8 cellular contexts compared by ENCODE assay signal in the genomic region with DNA sequence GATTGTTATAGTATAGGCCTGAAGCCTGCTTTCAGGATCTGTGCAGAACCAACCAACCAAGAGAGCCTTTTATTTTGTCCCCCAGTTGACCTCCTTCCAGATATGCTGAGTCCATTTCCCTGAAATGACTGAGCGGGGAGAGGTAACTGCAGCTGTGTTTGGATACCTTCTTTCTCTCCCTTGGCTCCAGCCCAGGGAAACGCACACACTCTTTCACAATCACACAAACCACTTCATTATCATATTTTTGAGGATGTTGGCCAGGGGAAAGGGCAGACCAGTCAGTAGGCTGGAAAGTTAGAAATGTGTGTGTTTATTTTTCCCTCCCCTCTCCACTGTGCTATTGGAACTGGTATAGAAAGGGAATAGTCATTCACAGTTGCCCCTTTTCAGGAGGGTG.
DNase-seq lines count a peak whose midpoint lies in the region; ATAC-seq and TF ChIP-seq lines count a peak whose summit lies in the region.

No MANE protein-coding gene starts in this region.

- no peaks in the 10 kb centered on the region for H3K9me3 Mint-ChIP-seq in dendritic cell treated with granulocyte-macrophage colony-stimulating factor and Interleukin-4, amounts not matched to agents 40 ng/mL and 50 ng/mL, for 4 days
- peaks cover 5% of the 10 kb centered on the region for H3K9me3 Mint-ChIP-seq in nephron progenitor cell
- H3K9me3 Mint-ChIP-seq in activated CD4-positive, alpha-beta T cell treated with anti-CD3 and anti-CD28 coated beads for 36 hours (ENCODE audit: low read depth): no peaks in the 10 kb centered on the region
- peaks cover 3% of the 10 kb centered on the region for H3K9me3 Mint-ChIP-seq in activated CD4-positive, alpha-beta memory T cell treated with anti-CD3 and anti-CD28 coated beads, Interleukin-2, amount 10 ng/mL, durations not matched to agents 7 days and 5 days

- no peak for TF ChIP-seq CTCF in nephron progenitor cell (IDR thresholded peaks at IDR 0.05)
- no peak for TF ChIP-seq CTCF in hepatocyte (IDR thresholded peaks at IDR 0.05; ENCODE audit: poor library complexity)

- no peak overlapping the region for H3K27ac ChIP-seq in hepatocyte

- no peak overlapping the region for H3K4me3 ChIP-seq in hepatocyte

- 41% methylated on average over 2 of the region's 2 CpGs for WGBS in hepatocyte (ENCODE audit: low lambda C conversion rate, missing lambda C conversion rate)

- H3K9me2 ChIP-seq in hepatocyte (replicated peaks; ENCODE audit: insufficient read depth): no peaks in the 10 kb centered on the region

- POLR2A ChIA-PET in activated CD4-positive, alpha-beta T cell treated with anti-CD3 and anti-CD28 coated beads for 36 hours (lab: Charles Lee): no interaction called here
- POLR2A ChIA-PET in activated CD4-positive, alpha-beta memory T cell treated with anti-CD3 and anti-CD28 coated beads, Interleukin-2, amount 10 ng/mL, durations not matched to agents 7 days and 5 days (lab: Charles Lee): no interaction called here

- H4K20me1 ChIP-seq in hepatocyte (ENCODE audit: insufficient read depth, poor library complexity, severe bottlenecking): no peaks in the 10 kb centered on the region

- no peaks in the 10 kb centered on the region for H3K36me3 ChIP-seq in hepatocyte (replicated peaks; ENCODE audit: insufficient read depth, low read depth)

- DNase-seq in DMS53 treated with DMSO at 0.1 percent for 48 hours (lab: John Stamatoyannopoulos, UW; ENCODE audit: unreplicated experiment): peak; percentile 37
- peak; percentile 51 for DNase-seq in NCI-H345 treated with DMSO at 0.1 percent for 48 hours (lab: John Stamatoyannopoulos, UW; ENCODE audit: unreplicated experiment)
- DNase-seq in nephron progenitor cell: no peak
- no peak for DNase-seq in activated CD4-positive, alpha-beta T cell treated with anti-CD3 and anti-CD28 coated beads for 36 hours
- DNase-seq in activated CD8-positive, alpha-beta memory T cell treated with anti-CD3 and anti-CD28 coated beads, Interleukin-2, amount 50 U/mL, for 4 hours: no peak
- no peak for DNase-seq in hepatocyte (ENCODE audit: low spot score)
- DNase-seq in activated CD4-positive, alpha-beta memory T cell treated with anti-CD3 and anti-CD28 coated beads, Interleukin-2, amount 10 ng/mL, durations not matched to agents 7 days and 5 days: no peak

- CTCF ChIA-PET in activated CD4-positive, alpha-beta T cell treated with anti-CD3 and anti-CD28 coated beads for 36 hours (lab: Charles Lee): interaction anchor here (1.0 kb wide), 1 partner anchor 24 kb away, joined by 4 read pairs; no protein-coding TSS in a partner anchor
- CTCF ChIA-PET in activated CD4-positive, alpha-beta memory T cell treated with anti-CD3 and anti-CD28 coated beads, Interleukin-2, amount 10 ng/mL, durations not matched to agents 7 days and 5 days (lab: Charles Lee): no interaction called here

- peak overlapping the region; percentile 61 for H3K27ac Mint-ChIP-seq in dendritic cell treated with granulocyte-macrophage colony-stimulating factor and Interleukin-4, amounts not matched to agents 40 ng/mL and 50 ng/mL, for 4 days
- peak overlapping the region; percentile 31 for H3K27ac Mint-ChIP-seq in nephron progenitor cell
- no peak overlapping the region for H3K27ac Mint-ChIP-seq in activated CD4-positive, alpha-beta T cell treated with anti-CD3 and anti-CD28 coated beads for 36 hours
- no peak overlapping the region for H3K27ac Mint-ChIP-seq in activated CD4-positive, alpha-beta memory T cell treated with anti-CD3 and anti-CD28 coated beads, Interleukin-2, amount 10 ng/mL, durations not matched to agents 7 days and 5 days

- intact Hi-C loops in dendritic cell treated with granulocyte-macrophage colony-stimulating factor and Interleukin-4, amounts not matched to agents 40 ng/mL and 50 ng/mL, for 4 days (cut with micrococcal nuclease): loop anchor here (10.0 kb wide), 1 partner anchor 160 kb away; no protein-coding TSS in a partner anchor
- intact Hi-C loops in activated CD4-positive, alpha-beta T cell treated with anti-CD3 and anti-CD28 coated beads for 36 hours (cut with DNase I, micrococcal nuclease): no loop called here

- H3K27me3 Mint-ChIP-seq in dendritic cell treated with granulocyte-macrophage colony-stimulating factor and Interleukin-4, amounts not matched to agents 40 ng/mL and 50 ng/mL, for 4 days: no peaks in the 10 kb centered on the region
- H3K27me3 Mint-ChIP-seq in nephron progenitor cell (ENCODE audit: low read depth, poor library complexity): peaks cover 2% of the 10 kb centered on the region
- no peaks in the 10 kb centered on the region for H3K27me3 Mint-ChIP-seq in activated CD4-positive, alpha-beta T cell treated with anti-CD3 and anti-CD28 coated beads for 36 hours
- H3K27me3 Mint-ChIP-seq in activated CD4-positive, alpha-beta memory T cell treated with anti-CD3 and anti-CD28 coated beads, Interleukin-2, amount 10 ng/mL, durations not matched to agents 7 days and 5 days: no peaks in the 10 kb centered on the region

- no peaks in the 10 kb centered on the region for H3K36me3 Mint-ChIP-seq in dendritic cell treated with granulocyte-macrophage colony-stimulating factor and Interleukin-4, amounts not matched to agents 40 ng/mL and 50 ng/mL, for 4 days (ENCODE audit: low read depth)
- peaks cover 5% of the 10 kb centered on the region for H3K36me3 Mint-ChIP-seq in nephron progenitor cell (ENCODE audit: low read depth)
- no peaks in the 10 kb centered on the region for H3K36me3 Mint-ChIP-seq in activated CD4-positive, alpha-beta T cell treated with anti-CD3 and anti-CD28 coated beads for 36 hours (ENCODE audit: low read depth)
- H3K36me3 Mint-ChIP-seq in activated CD4-positive, alpha-beta memory T cell treated with anti-CD3 and anti-CD28 coated beads, Interleukin-2, amount 10 ng/mL, durations not matched to agents 7 days and 5 days (ENCODE audit: low read depth): no peaks in the 10 kb centered on the region

- H2AFZ ChIP-seq in hepatocyte: no peak overlapping the region

- peaks cover 31% of the 10 kb centered on the region for H3K4me1 Mint-ChIP-seq in dendritic cell treated with granulocyte-macrophage colony-stimulating factor and Interleukin-4, amounts not matched to agents 40 ng/mL and 50 ng/mL, for 4 days (ENCODE audit: low read depth)
- H3K4me1 Mint-ChIP-seq in nephron progenitor cell: peaks cover 39% of the 10 kb centered on the region
- H3K4me1 Mint-ChIP-seq in activated CD4-positive, alpha-beta T cell treated with anti-CD3 and anti-CD28 coated beads for 36 hours: peaks cover 7% of the 10 kb centered on the region
- H3K4me1 Mint-ChIP-seq in activated CD4-positive, alpha-beta memory T cell treated with anti-CD3 and anti-CD28 coated beads, Interleukin-2, amount 10 ng/mL, durations not matched to agents 7 days and 5 days: peaks cover 4% of the 10 kb centered on the region

- H3K9me3 ChIP-seq in hepatocyte (ENCODE audit: low read depth): no peaks in the 10 kb centered on the region

- H3K4me2 ChIP-seq in hepatocyte: no peak overlapping the region

- peaks cover 38% of the 10 kb centered on the region for H3K4me1 ChIP-seq in hepatocyte (ENCODE audit: insufficient read depth)

- no peaks in the 10 kb centered on the region for H3K27me3 ChIP-seq in hepatocyte

- no peak for ATAC-seq in activated CD4-positive, alpha-beta T cell treated with anti-CD3 and anti-CD28 coated beads for 36 hours

- no peak overlapping the region for H3K4me3 Mint-ChIP-seq in dendritic cell treated with granulocyte-macrophage colony-stimulating factor and Interleukin-4, amounts not matched to agents 40 ng/mL and 50 ng/mL, for 4 days
- no peak overlapping the region for H3K4me3 Mint-ChIP-seq in nephron progenitor cell
- H3K4me3 Mint-ChIP-seq in activated CD4-positive, alpha-beta T cell treated with anti-CD3 and anti-CD28 coated beads for 36 hours: no peak overlapping the region
- H3K4me3 Mint-ChIP-seq in activated CD4-positive, alpha-beta memory T cell treated with anti-CD3 and anti-CD28 coated beads, Interleukin-2, amount 10 ng/mL, durations not matched to agents 7 days and 5 days: no peak overlapping the region

- H3K79me2 ChIP-seq in hepatocyte: no peaks in the 10 kb centered on the region

Comparison
In these comparisons a context has a peak if more than half of its experiments do, and no peak if none do; other contexts are left out.
1. DNase-seq: peak in DMS53 treated with DMSO at 0.1 percent for 48 hours (single experiment) and NCI-H345 treated with DMSO at 0.1 percent for 48 hours (single experiment); none in nephron progenitor cell (single experiment), activated CD4-positive, alpha-beta T cell treated with anti-CD3 and anti-CD28 coated beads for 36 hours (single experiment), activated CD8-positive, alpha-beta memory T cell treated with anti-CD3 and anti-CD28 coated beads, Interleukin-2, amount 50 U/mL, for 4 hours (single experiment), hepatocyte (single experiment) and activated CD4-positive, alpha-beta memory T cell treated with anti-CD3 and anti-CD28 coated beads, Interleukin-2, amount 10 ng/mL, durations not matched to agents 7 days and 5 days (single experiment).
2. H3K27ac Mint-ChIP-seq: peak in dendritic cell treated with granulocyte-macrophage colony-stimulating factor and Interleukin-4, amounts not matched to agents 40 ng/mL and 50 ng/mL, for 4 days (single experiment) and nephron progenitor cell (single experiment); none in activated CD4-positive, alpha-beta T cell treated with anti-CD3 and anti-CD28 coated beads for 36 hours (single experiment) and activated CD4-positive, alpha-beta memory T cell treated with anti-CD3 and anti-CD28 coated beads, Interleukin-2, amount 10 ng/mL, durations not matched to agents 7 days and 5 days (single experiment).